Comparison of ENCODE assay signal across 15 cellular contexts in genomic region chr1:22133928-22134324, GRCh38. TPM values are rescaled to one million over a fixed set of nuclear protein-coding genes. Genes with fewer than 3 reads are reported as not detected.
DNase-seq lines count a peak whose midpoint lies in the region; ATAC-seq and TF ChIP-seq lines count a peak whose summit lies in the region.
"Had no signal": no experiment of that assay in that cellular context is flagged by ENCODE, and none has a peak within 500 bp of the region (broad histone marks: within the 10 kb centered on the region; RNA-seq: fewer than 3 reads in every experiment).

No MANE protein-coding gene starts in this region.

- no peak overlapping the region for H4K5ac ChIP-seq in mesendoderm (ENCODE audit: low read length)

- CTCF ChIA-PET in RWPE1 (lab: Yijun Ruan, JAX) = interaction anchor here (2.6 kb wide), 1 partner anchor 282 kb away, joined by 17 read pairs; no protein-coding TSS in a partner anchor

- H3K4me1 ChIP-seq in mesendoderm (ENCODE audit: control insufficient read depth, low read depth, low read length) (no peaks in the 10 kb centered on the region), psoas muscle (peaks cover 26% of the 10 kb centered on the region), right cardiac atrium (ENCODE audit: control insufficient read depth, insufficient read depth, low read length) (no peaks in the 10 kb centered on the region)

- H3K27me3 ChIP-seq in mesendoderm (ENCODE audit: insufficient read depth, low read length, poor library complexity) = no peaks in the 10 kb centered on the region
- H3K27me3 ChIP-seq in psoas muscle (ENCODE audit: insufficient read depth in 3 of 3, low read length in 2 of 3) = no peaks in the 10 kb centered on the region
- no peaks in the 10 kb centered on the region for H3K27me3 ChIP-seq in right cardiac atrium (ENCODE audit: control insufficient read depth, insufficient read depth)

- H3K4me3 ChIP-seq in mesendoderm (ENCODE audit: low read length) (no peak overlapping the region), psoas muscle (peak overlapping the region; percentile 44), right cardiac atrium (ENCODE audit: low read length) (no peak overlapping the region)
- H3K4me3 ChIP-seq: K562, SK-N-MC had no signal

- no peak overlapping the region for H2BK5ac ChIP-seq in mesendoderm (ENCODE audit: low read length)

- no CpG with 5 or more reads among the region's 15 CpGs for WGBS in mesendoderm (ENCODE audit: extremely low coverage, insufficient coverage, low lambda C conversion rate)
- 6 to 9% (median 8%) methylated on average over 12 to 15 of the region's 15 CpGs for WGBS in psoas muscle, 3 donors
- 26% methylated on average over 15 of the region's 15 CpGs for WGBS in right cardiac atrium

- DNase-seq in EH (ENCODE audit: low read depth) (peak; percentile 33), RWPE1 (ENCODE audit: low spot score) (no peak), mesendoderm (peak; percentile 54), psoas muscle (no peak), right cardiac atrium (no peak), NCI-H69 (lab: John Stamatoyannopoulos, UW) (no peak)
- DNase-seq in activated naive CD4-positive, alpha-beta T cell (lab: John Stamatoyannopoulos, UW) = no peak
- DNase-seq: ACHN; CD4-positive, CD25-positive, alpha-beta regulatory T cell; NCI-H1417 treated with DMSO at 0.1 percent for 48 hours; NCI-H1930 had no signal

- H3K9ac ChIP-seq in mesendoderm (ENCODE audit: low read length) = no peak overlapping the region

- no peak overlapping the region for H3K4ac ChIP-seq in mesendoderm (ENCODE audit: low read depth, low read length)

- H3K79me1 ChIP-seq in mesendoderm (ENCODE audit: low read length) = no peaks in the 10 kb centered on the region

- H3K79me2 ChIP-seq in mesendoderm (ENCODE audit: control insufficient read depth, insufficient read depth, low read length) = no peaks in the 10 kb centered on the region

- peak overlapping the region; percentile 99 for H3K27ac ChIP-seq in RWPE1
- no peak overlapping the region for H3K27ac ChIP-seq in mesendoderm (ENCODE audit: low read depth, low read length)
- peak overlapping the region; percentile 83 for H3K27ac ChIP-seq in psoas muscle
- no peak overlapping the region for H3K27ac ChIP-seq in right cardiac atrium (ENCODE audit: low read length)
- H3K27ac ChIP-seq: SK-N-MC had no signal

- TF ChIP-seq CTCF in RWPE1 (conservative IDR thresholded peaks at IDR 0.05; ENCODE audit: low read depth) (no peak), psoas muscle (IDR thresholded peaks at IDR 0.05) (no peak)

- no peak overlapping the region for H3K4me2 ChIP-seq in mesendoderm (ENCODE audit: low read length)

- no peak overlapping the region for H3K23ac ChIP-seq in mesendoderm (ENCODE audit: low read length)

- no peak overlapping the region for H3K56ac ChIP-seq in mesendoderm (ENCODE audit: low read length)

- no peak overlapping the region for H3K18ac ChIP-seq in mesendoderm (ENCODE audit: low read length)

- no peak overlapping the region for H2BK15ac ChIP-seq in mesendoderm (replicated peaks; ENCODE audit: low read depth)

- POLR2A ChIA-PET in RWPE1 (lab: Yijun Ruan, JAX; ENCODE audit: low non-redundant PET) = no interaction called here

- H3K36me3 ChIP-seq in mesendoderm (ENCODE audit: control insufficient read depth, insufficient read depth, low read length) (no peaks in the 10 kb centered on the region), psoas muscle (ENCODE audit: insufficient read depth in 1 of 2, low read depth in 1 of 2) (no peaks in the 10 kb centered on the region)

- H2BK120ac ChIP-seq in mesendoderm (ENCODE audit: low read depth, low read length) = no peak overlapping the region

- intact Hi-C loops in psoas muscle (cut with DNase I) (loop anchor here (5.0 to 10.0 kb wide), 3 partner anchors 141 to 281 kb away; no protein-coding TSS in a partner anchor), right cardiac atrium (cut with DNase I) (no loop called here)

- ATAC-seq in psoas muscle (peak; percentile 30 to 42 (median 38)), GM18873 (IDR thresholded peaks at IDR 0.05; ENCODE audit: low FRiP score, unreplicated experiment) (no peak), right cardiac atrium (no peak)
- ATAC-seq: K562, Right ventricle myocardium inferior had no signal

- no peak overlapping the region for H4K8ac ChIP-seq in mesendoderm (ENCODE audit: low read depth, low read length)

- no peak overlapping the region for H2AK5ac ChIP-seq in mesendoderm (ENCODE audit: low read length)

- H3K9me3 ChIP-seq in psoas muscle = no peaks in the 10 kb centered on the region
- H3K9me3 ChIP-seq in right cardiac atrium (ENCODE audit: control insufficient read depth, low read length) = no peaks in the 10 kb centered on the region

RNA-seq across cellular contexts. Expression of gene WNT4, which starts 9.0 kb away (rescaled TPM):
- 0.08 TPM for polyA plus RNA-seq in mesendoderm (2013, experiment 1 of 2)
- 0.10 TPM for polyA plus RNA-seq in mesendoderm (2013, experiment 2 of 2)
- 1 to 10 TPM in 2 of 4 donors, under 1 TPM in 2; 0.10 to 5.6 (median 0.64) TPM for total RNA-seq in psoas muscle
- 1 to 10 TPM in 1 of 3 donors, under 1 TPM in 2; 0.18 to 1.7 (median 0.44) TPM for polyA plus RNA-seq in psoas muscle
- under 1 TPM in 3 of 4 donors, not detected in 1; 0.14 to 0.25 (median 0.24) TPM for total RNA-seq in right cardiac atrium
- polyA plus RNA-seq in right cardiac atrium = 0.05 TPM
- total RNA-seq: CD4-positive, CD25-positive, alpha-beta regulatory T cell; K562; Right ventricle myocardium inferior had no signal

Comparison
In these comparisons a context has a peak if more than half of its experiments do, and no peak if none do; other contexts are left out.
1. DNase-seq: peak in EH (single experiment) and mesendoderm (single experiment); none in RWPE1 (single experiment), psoas muscle (0 of 2), right cardiac atrium (0 of 3), activated naive CD4-positive, alpha-beta T cell (0 of 4) and NCI-H69 (single experiment).
2. H3K27ac ChIP-seq: peak in RWPE1 (single experiment) and psoas muscle (single experiment); none in mesendoderm (single experiment) and right cardiac atrium (single experiment).
3. ATAC-seq: peak in psoas muscle (4 of 4); none in GM18873 (single experiment) and right cardiac atrium (0 of 2).
4. intact Hi-C loops: an anchor here in psoas muscle (5.0 to 10.0 kb wide); none called in right cardiac atrium.